1 cellular context compared by ENCODE assay signal in the genomic region with DNA sequence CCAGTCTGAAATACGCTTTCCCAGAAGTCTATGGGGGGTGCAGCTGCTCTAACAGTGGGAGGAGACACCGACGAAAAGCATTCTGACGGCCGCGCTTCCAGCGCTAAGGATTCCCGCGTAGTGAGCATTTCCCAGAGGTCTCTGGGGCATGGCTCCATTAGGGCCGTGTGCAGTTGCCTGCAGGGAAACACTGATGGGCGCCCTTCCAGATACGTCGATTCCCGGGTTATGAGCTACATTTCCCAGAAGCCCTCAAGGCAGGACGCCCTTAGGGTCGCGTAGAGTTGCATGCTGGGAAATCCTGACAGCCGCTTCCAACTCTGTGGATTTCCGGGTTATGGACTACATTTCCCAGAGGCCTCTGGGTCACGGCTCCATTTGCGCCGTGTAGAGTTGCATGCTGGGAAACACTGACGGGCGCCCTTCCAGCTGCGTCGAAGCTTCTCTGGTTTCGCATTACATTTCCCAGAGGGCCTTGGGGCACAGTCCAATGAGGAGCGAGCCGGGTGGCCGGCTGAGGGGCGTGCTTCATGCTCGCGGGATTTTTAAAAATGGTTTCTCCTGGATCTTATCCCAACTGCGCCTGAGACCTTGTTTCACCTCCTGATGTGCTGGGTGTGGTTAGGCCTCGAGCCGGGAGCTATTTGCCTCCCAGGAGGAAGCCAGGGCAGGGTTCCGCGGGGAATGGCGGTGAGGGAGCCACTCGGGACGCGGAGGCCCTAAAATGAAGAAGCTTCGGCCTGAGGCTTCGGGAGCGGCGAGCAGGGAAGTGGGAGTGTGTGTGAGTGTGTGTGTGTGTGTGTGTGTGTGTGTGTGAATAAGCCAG.
A peak's percentile ranks its signal among the peaks of the same experiment; 100 is the strongest.
TF ChIP-seq lines count a peak whose summit lies in the region.

No MANE protein-coding gene starts in this region.

TF ChIP-seq in H1, 55 proteins besides CTCF, POLR2A, EP300 and RAD21:
- peak; percentile 88 for TF ChIP-seq KDM5A (IDR thresholded peaks at IDR 0.05; ENCODE audit: low read length)
- TF ChIP-seq RNF2 (IDR thresholded peaks at IDR 0.05; ENCODE audit: borderline replicate concordance, low read depth, low read length, missing control alignments, poor library complexity, severe bottlenecking), result no peak
- peak; percentile 54 for TF ChIP-seq CHD2 (IDR thresholded peaks at IDR 0.05; ENCODE audit: low read length)
- peak; percentile 88 to 94 for TF ChIP-seq SIN3A (conservative IDR thresholded peaks at IDR 0.05 in 1 of 2, IDR thresholded peaks at IDR 0.05 in 1 of 2; ENCODE audit: low read depth in 1 of 2, low read length in 2 of 2)
- no peak for TF ChIP-seq MAFK (IDR thresholded peaks at IDR 0.05; ENCODE audit: low read depth, low read length)
- TF ChIP-seq FOSL1 (IDR thresholded peaks at IDR 0.05; ENCODE audit: insufficient read depth, low read depth, low read length), result no peak
- TF ChIP-seq PHF8 (conservative IDR thresholded peaks at IDR 0.05; ENCODE audit: low read depth, low read length), result peak; percentile 82
- peak; percentile 91 for TF ChIP-seq YY1 (IDR thresholded peaks at IDR 0.05; ENCODE audit: low read depth, low read length)
- TF ChIP-seq SP4 (IDR thresholded peaks at IDR 0.05; ENCODE audit: low read length), result peak; percentile 90
- TF ChIP-seq NANOG (IDR thresholded peaks at IDR 0.05; ENCODE audit: insufficient read depth, low read depth, low read length, poor library complexity, severe bottlenecking), result peak; percentile 51
- no peak for TF ChIP-seq SIRT6 (IDR thresholded peaks at IDR 0.05; ENCODE audit: low read length)
- 0 out of 2 replicates have a peak, but pooled peaks have one; percentile 26 for TF ChIP-seq POLR2AphosphoS5 (IDR thresholded peaks at IDR 0.05; ENCODE audit: low read depth, low read length)
- no peak for TF ChIP-seq SP2 (IDR thresholded peaks at IDR 0.05; ENCODE audit: low read length)
- TF ChIP-seq EGR1 (IDR thresholded peaks at IDR 0.05; ENCODE audit: borderline replicate concordance, low read depth, low read length), result no peak
- TF ChIP-seq HDAC6 (IDR thresholded peaks at IDR 0.05; ENCODE audit: low read depth, low read length), result no peak
- TF ChIP-seq POU5F1 (IDR thresholded peaks at IDR 0.05; ENCODE audit: low read depth, low read length), result no peak
- TF ChIP-seq CHD1 (IDR thresholded peaks at IDR 0.05; ENCODE audit: low read depth, low read length), result no peak
- peak; percentile 95 for TF ChIP-seq CREB1 (IDR thresholded peaks at IDR 0.05)
- TF ChIP-seq, protein P1, sequence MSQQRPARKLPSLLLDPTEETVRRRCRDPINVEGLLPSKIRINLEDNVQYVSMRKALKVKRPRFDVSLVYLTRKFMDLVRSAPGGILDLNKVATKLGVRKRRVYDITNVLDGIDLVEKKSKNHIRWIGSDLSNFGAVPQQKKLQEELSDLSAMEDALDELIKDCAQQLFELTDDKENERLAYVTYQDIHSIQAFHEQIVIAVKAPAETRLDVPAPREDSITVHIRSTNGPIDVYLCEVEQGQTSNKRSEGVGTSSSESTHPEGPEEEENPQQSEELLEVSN (IDR thresholded peaks at IDR 0.05), result peak; percentile 99
- TF ChIP-seq GABPA (IDR thresholded peaks at IDR 0.05; ENCODE audit: borderline replicate concordance, insufficient read depth, low read length), result no peak
- no peak for TF ChIP-seq CEBPB (IDR thresholded peaks at IDR 0.05; ENCODE audit: low read depth, low read length)
- 0 out of 2 replicates have a peak, but pooled peaks have one; percentile 69 for TF ChIP-seq TAF1 (IDR thresholded peaks at IDR 0.05; ENCODE audit: low read depth, low read length)
- TF ChIP-seq BCL11A (IDR thresholded peaks at IDR 0.05; ENCODE audit: low read depth in 2 of 2, low read length in 2 of 2), result no peak
- TF ChIP-seq, protein P2, sequence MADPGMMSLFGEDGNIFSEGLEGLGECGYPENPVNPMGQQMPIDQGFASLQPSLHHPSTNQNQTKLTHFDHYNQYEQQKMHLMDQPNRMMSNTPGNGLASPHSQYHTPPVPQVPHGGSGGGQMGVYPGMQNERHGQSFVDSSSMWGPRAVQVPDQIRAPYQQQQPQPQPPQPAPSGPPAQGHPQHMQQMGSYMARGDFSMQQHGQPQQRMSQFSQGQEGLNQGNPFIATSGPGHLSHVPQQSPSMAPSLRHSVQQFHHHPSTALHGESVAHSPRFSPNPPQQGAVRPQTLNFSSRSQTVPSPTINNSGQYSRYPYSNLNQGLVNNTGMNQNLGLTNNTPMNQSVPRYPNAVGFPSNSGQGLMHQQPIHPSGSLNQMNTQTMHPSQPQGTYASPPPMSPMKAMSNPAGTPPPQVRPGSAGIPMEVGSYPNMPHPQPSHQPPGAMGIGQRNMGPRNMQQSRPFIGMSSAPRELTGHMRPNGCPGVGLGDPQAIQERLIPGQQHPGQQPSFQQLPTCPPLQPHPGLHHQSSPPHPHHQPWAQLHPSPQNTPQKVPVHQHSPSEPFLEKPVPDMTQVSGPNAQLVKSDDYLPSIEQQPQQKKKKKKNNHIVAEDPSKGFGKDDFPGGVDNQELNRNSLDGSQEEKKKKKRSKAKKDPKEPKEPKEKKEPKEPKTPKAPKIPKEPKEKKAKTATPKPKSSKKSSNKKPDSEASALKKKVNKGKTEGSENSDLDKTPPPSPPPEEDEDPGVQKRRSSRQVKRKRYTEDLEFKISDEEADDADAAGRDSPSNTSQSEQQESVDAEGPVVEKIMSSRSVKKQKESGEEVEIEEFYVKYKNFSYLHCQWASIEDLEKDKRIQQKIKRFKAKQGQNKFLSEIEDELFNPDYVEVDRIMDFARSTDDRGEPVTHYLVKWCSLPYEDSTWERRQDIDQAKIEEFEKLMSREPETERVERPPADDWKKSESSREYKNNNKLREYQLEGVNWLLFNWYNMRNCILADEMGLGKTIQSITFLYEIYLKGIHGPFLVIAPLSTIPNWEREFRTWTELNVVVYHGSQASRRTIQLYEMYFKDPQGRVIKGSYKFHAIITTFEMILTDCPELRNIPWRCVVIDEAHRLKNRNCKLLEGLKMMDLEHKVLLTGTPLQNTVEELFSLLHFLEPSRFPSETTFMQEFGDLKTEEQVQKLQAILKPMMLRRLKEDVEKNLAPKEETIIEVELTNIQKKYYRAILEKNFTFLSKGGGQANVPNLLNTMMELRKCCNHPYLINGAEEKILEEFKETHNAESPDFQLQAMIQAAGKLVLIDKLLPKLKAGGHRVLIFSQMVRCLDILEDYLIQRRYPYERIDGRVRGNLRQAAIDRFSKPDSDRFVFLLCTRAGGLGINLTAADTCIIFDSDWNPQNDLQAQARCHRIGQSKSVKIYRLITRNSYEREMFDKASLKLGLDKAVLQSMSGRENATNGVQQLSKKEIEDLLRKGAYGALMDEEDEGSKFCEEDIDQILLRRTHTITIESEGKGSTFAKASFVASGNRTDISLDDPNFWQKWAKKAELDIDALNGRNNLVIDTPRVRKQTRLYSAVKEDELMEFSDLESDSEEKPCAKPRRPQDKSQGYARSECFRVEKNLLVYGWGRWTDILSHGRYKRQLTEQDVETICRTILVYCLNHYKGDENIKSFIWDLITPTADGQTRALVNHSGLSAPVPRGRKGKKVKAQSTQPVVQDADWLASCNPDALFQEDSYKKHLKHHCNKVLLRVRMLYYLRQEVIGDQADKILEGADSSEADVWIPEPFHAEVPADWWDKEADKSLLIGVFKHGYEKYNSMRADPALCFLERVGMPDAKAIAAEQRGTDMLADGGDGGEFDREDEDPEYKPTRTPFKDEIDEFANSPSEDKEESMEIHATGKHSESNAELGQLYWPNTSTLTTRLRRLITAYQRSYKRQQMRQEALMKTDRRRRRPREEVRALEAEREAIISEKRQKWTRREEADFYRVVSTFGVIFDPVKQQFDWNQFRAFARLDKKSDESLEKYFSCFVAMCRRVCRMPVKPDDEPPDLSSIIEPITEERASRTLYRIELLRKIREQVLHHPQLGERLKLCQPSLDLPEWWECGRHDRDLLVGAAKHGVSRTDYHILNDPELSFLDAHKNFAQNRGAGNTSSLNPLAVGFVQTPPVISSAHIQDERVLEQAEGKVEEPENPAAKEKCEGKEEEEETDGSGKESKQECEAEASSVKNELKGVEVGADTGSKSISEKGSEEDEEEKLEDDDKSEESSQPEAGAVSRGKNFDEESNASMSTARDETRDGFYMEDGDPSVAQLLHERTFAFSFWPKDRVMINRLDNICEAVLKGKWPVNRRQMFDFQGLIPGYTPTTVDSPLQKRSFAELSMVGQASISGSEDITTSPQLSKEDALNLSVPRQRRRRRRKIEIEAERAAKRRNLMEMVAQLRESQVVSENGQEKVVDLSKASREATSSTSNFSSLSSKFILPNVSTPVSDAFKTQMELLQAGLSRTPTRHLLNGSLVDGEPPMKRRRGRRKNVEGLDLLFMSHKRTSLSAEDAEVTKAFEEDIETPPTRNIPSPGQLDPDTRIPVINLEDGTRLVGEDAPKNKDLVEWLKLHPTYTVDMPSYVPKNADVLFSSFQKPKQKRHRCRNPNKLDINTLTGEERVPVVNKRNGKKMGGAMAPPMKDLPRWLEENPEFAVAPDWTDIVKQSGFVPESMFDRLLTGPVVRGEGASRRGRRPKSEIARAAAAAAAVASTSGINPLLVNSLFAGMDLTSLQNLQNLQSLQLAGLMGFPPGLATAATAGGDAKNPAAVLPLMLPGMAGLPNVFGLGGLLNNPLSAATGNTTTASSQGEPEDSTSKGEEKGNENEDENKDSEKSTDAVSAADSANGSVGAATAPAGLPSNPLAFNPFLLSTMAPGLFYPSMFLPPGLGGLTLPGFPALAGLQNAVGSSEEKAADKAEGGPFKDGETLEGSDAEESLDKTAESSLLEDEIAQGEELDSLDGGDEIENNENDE (IDR thresholded peaks at IDR 0.05; ENCODE audit: insufficient replicate concordance, low read length), result no peak
- no peak for TF ChIP-seq BRCA1 (IDR thresholded peaks at IDR 0.05; ENCODE audit: low read depth, low read length)
- no peak for TF ChIP-seq EZH2 (IDR thresholded peaks at IDR 0.05; ENCODE audit: low read depth, low read length, severe bottlenecking)
- TF ChIP-seq, protein P3, sequence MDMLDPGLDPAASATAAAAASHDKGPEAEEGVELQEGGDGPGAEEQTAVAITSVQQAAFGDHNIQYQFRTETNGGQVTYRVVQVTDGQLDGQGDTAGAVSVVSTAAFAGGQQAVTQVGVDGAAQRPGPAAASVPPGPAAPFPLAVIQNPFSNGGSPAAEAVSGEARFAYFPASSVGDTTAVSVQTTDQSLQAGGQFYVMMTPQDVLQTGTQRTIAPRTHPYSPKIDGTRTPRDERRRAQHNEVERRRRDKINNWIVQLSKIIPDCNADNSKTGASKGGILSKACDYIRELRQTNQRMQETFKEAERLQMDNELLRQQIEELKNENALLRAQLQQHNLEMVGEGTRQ (IDR thresholded peaks at IDR 0.05; ENCODE audit: low read length), result no peak
- TF ChIP-seq JUND (IDR thresholded peaks at IDR 0.05; ENCODE audit: low read length), result no peak
- peak; percentile 70 for TF ChIP-seq ASH2L (IDR thresholded peaks at IDR 0.05; ENCODE audit: low read length)
- TF ChIP-seq, protein P4, sequence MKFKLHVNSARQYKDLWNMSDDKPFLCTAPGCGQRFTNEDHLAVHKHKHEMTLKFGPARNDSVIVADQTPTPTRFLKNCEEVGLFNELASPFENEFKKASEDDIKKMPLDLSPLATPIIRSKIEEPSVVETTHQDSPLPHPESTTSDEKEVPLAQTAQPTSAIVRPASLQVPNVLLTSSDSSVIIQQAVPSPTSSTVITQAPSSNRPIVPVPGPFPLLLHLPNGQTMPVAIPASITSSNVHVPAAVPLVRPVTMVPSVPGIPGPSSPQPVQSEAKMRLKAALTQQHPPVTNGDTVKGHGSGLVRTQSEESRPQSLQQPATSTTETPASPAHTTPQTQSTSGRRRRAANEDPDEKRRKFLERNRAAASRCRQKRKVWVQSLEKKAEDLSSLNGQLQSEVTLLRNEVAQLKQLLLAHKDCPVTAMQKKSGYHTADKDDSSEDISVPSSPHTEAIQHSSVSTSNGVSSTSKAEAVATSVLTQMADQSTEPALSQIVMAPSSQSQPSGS (IDR thresholded peaks at IDR 0.05; ENCODE audit: low read length), result peak; percentile 71; the same call in 1 of the 2 replicates
- TF ChIP-seq GTF2F1 (IDR thresholded peaks at IDR 0.05; ENCODE audit: borderline replicate concordance, low read depth, low read length), result no peak
- TF ChIP-seq HDAC2 (IDR thresholded peaks at IDR 0.05; ENCODE audit: borderline replicate concordance in 1 of 2, low read depth in 2 of 2, low read length in 2 of 2), result peak; percentile 84 to 97; a peak in 3 of 4 replicates
- no peak for TF ChIP-seq CBX8 (IDR thresholded peaks at IDR 0.05; ENCODE audit: borderline replicate concordance, low read depth, low read length)
- no peak for TF ChIP-seq JUN (IDR thresholded peaks at IDR 0.05; ENCODE audit: low read depth, low read length)
- TF ChIP-seq SRF (IDR thresholded peaks at IDR 0.05; ENCODE audit: low read depth, low read length), result peak; percentile 49; the same call in 1 of the 2 replicates
- TF ChIP-seq RFX5 (IDR thresholded peaks at IDR 0.05; ENCODE audit: borderline replicate concordance, low read depth, low read length), result no peak
- TF ChIP-seq TCF12 (IDR thresholded peaks at IDR 0.05; ENCODE audit: low read depth, low read length), result 0 out of 2 replicates have a peak, but pooled peaks have one; percentile 29
- TF ChIP-seq SAP30 (IDR thresholded peaks at IDR 0.05; ENCODE audit: insufficient read depth, insufficient replicate concordance, low read length), result peak; percentile 98
- TF ChIP-seq SIX5 (IDR thresholded peaks at IDR 0.05; ENCODE audit: low read depth, low read length), result peak; percentile 95
- TF ChIP-seq, protein P5, sequence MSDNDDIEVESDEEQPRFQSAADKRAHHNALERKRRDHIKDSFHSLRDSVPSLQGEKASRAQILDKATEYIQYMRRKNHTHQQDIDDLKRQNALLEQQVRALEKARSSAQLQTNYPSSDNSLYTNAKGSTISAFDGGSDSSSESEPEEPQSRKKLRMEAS (IDR thresholded peaks at IDR 0.05), result peak; percentile 93
- TF ChIP-seq KDM4A (IDR thresholded peaks at IDR 0.05; ENCODE audit: low read depth, low read length, severe bottlenecking), result peak; percentile 75
- no peak for TF ChIP-seq CTBP2 (IDR thresholded peaks at IDR 0.05; ENCODE audit: borderline replicate concordance, insufficient read depth, insufficient read length, low read length)
- no peak for TF ChIP-seq BACH1 (IDR thresholded peaks at IDR 0.05; ENCODE audit: low read length)
- TF ChIP-seq, protein P6, sequence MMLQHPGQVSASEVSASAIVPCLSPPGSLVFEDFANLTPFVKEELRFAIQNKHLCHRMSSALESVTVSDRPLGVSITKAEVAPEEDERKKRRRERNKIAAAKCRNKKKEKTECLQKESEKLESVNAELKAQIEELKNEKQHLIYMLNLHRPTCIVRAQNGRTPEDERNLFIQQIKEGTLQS (IDR thresholded peaks at IDR 0.05; ENCODE audit: insufficient read depth, low read depth, low read length), result peak; percentile 87
- no peak for TF ChIP-seq KDM1A (IDR thresholded peaks at IDR 0.05; ENCODE audit: borderline replicate concordance, low read length)
- peak; percentile 38 for TF ChIP-seq TAF7 (optimal IDR thresholded peaks at IDR 0.05; ENCODE audit: borderline replicate concordance, low read depth, low read length)
- no peak for TF ChIP-seq CBX5 (IDR thresholded peaks at IDR 0.05; ENCODE audit: low read depth, low read length)
- no peak; the same call in 1 of the 2 replicates for TF ChIP-seq RBBP5 (IDR thresholded peaks at IDR 0.05; ENCODE audit: borderline replicate concordance, low read depth, low read length)
- no peak for TF ChIP-seq SUZ12 (IDR thresholded peaks at IDR 0.05; ENCODE audit: low read length)
- TF ChIP-seq TBP (IDR thresholded peaks at IDR 0.05; ENCODE audit: low read depth, low read length), result peak; percentile 44; the same call in 1 of the 2 replicates
- TF ChIP-seq SP1 (IDR thresholded peaks at IDR 0.05; ENCODE audit: low read depth, low read length), result peak; percentile 41; the same call in 1 of the 2 replicates
- no peak for TF ChIP-seq ZNF274 (IDR thresholded peaks at IDR 0.05; ENCODE audit: borderline replicate concordance, extremely low read depth, low read length)
- no peak for TF ChIP-seq NRF1 (IDR thresholded peaks at IDR 0.05; ENCODE audit: low read depth, low read length)
- TF ChIP-seq TEAD4 (IDR thresholded peaks at IDR 0.05; ENCODE audit: low read depth, low read length), result no peak
- no peak for TF ChIP-seq RXRA (IDR thresholded peaks at IDR 0.05; ENCODE audit: insufficient read depth, low read depth, low read length)
